In the genomic region with DNA sequence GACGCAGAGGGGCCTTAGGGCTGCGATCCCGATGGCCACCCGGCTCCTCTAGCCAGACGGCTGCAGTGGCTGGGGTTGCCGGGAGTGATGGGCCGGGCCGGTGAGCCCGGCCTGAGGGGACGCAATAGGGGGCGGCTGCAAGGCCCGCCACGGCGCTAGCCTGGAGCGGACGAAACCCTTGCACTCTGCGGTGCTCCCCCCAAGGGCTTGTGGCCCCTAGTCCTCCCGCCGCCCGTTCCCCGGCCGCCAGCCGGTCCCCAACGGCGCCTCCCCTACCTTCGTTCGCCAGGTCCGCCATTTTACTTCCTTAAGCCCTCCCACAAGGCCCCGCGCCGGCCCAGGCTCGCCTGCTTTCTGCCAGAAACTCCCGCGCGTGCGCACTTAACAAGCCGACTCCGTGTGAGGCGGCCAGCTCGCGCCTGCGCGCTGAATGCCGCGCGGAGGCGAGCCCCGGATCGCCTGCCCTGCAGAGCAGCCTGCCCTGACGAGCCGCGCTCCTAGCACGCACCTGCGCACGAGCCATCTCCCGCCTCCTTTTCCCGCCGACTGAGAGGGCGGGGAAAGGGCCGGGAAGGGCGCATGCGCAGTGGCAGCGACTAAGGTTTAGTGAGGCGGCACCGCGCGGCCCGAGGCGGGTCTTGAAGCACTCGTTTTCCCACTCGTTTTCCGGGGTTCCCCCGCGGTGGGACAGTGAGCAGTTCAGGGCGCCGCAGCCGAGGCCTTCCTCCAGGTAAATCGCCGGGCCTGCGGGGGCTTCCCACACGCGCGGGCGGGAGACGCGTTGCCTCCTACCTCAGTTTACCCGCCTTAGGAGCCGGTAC, we compare ENCODE assay signal across 8 cellular contexts. TPM values are rescaled to one million over a fixed set of nuclear protein-coding genes. Genes with fewer than 3 reads are reported as not detected.
DNase-seq lines count a peak whose midpoint lies in the region; ATAC-seq and TF ChIP-seq lines count a peak whose summit lies in the region.

A gene with protein sequence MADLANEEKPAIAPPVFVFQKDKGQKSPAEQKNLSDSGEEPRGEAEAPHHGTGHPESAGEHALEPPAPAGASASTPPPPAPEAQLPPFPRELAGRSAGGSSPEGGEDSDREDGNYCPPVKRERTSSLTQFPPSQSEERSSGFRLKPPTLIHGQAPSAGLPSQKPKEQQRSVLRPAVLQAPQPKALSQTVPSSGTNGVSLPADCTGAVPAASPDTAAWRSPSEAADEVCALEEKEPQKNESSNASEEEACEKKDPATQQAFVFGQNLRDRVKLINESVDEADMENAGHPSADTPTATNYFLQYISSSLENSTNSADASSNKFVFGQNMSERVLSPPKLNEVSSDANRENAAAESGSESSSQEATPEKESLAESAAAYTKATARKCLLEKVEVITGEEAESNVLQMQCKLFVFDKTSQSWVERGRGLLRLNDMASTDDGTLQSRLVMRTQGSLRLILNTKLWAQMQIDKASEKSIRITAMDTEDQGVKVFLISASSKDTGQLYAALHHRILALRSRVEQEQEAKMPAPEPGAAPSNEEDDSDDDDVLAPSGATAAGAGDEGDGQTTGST (minus strand): TSS at position 356 of the 821 bp plus-strand sequence. CDS start 58 bp downstream, at position 298.

- H3K4me3 ChIP-seq in AG04449 (ENCODE audit: low read depth, low read length) (peak within 1 kb of the TSS; percentile 93), cardiac fibroblast (replicated peaks in 1 of 2; ENCODE audit: low read depth in 2 of 2, low read length in 2 of 2) (peak within 1 kb of the TSS; percentile 96)

- POLR2A ChIA-PET in AG04449 (lab: Yijun Ruan, JAX) = interaction anchor here (1.0 kb wide), 2 partner anchors 10 to 11 kb away, joined by 3 to 4 read pairs; no protein-coding TSS in a partner anchor
- POLR2A ChIA-PET in WTC11 (lab: Charles Lee) = interaction anchor here (0.8 kb wide), 1 partner anchor 12 kb away, joined by 3 read pairs; no protein-coding TSS in a partner anchor

- H3K27me3 Mint-ChIP-seq in WTC11 (ENCODE audit: low read depth) = peaks cover 5% of the 10 kb centered on the region; the same call in 1 of the 2 replicates

- H3K36me3 Mint-ChIP-seq in WTC11 = peaks cover 11% of the 10 kb centered on the region; the same call in 1 of the 2 replicates

- peak; percentile 85 for ATAC-seq in GM18907 (IDR thresholded peaks at IDR 0.05; ENCODE audit: unreplicated experiment)
- ATAC-seq in HG03159 (IDR thresholded peaks at IDR 0.05; ENCODE audit: unreplicated experiment) = peak; percentile 84
- peak; percentile 96 for ATAC-seq in WTC11

- peak; percentile 91 for DNase-seq in AG04449 (ENCODE audit: low read depth, low spot score)
- DNase-seq in NCI-H2227 treated with DMSO at 0.1 percent for 48 hours (lab: John Stamatoyannopoulos, UW) = peak; percentile 93
- DNase-seq in WTC11 (ENCODE audit: low spot score) = peak; percentile 98
- peak; percentile 99 to 100 for DNase-seq in cardiac fibroblast (ENCODE audit: low read depth in 2 of 2)
- peak; percentile 100 for DNase-seq in iPS-NIHi7 (ENCODE audit: extremely low spot score)
- DNase-seq in smooth muscle cell of the brain vasculature (ENCODE audit: low read depth, low spot score) = peak; percentile 99

- CTCF ChIA-PET in AG04449 (lab: Yijun Ruan, JAX) (interaction anchor here (1.4 to 8.3 kb wide), 6 partner anchors 8 to 174 kb away, joined by 4 to 91 read pairs (median 20); partner anchors contain the start of gene NRTN), WTC11 (lab: Charles Lee) (interaction anchor here (2.7 to 6.8 kb wide), 4 partner anchors 10 to 174 kb away, joined by 17 to 56 read pairs (median 28); no protein-coding TSS in a partner anchor)

- TF ChIP-seq CTCF in AG04449 (IDR thresholded peaks at IDR 0.05; ENCODE audit: insufficient read depth, low read length, missing control alignments) (no peak), WTC11 (IDR thresholded peaks at IDR 0.05) (no peak), cardiac fibroblast (IDR thresholded peaks at IDR 0.05; ENCODE audit: low read depth, low read length) (no peak)

- peak within 1 kb of the TSS; percentile 96 for H3K4me3 Mint-ChIP-seq in WTC11

- H3K4me1 Mint-ChIP-seq in WTC11 = peaks cover 30% of the 10 kb centered on the region

- H3K27ac Mint-ChIP-seq in WTC11 = peak within 1 kb of the TSS; percentile 93

- no peaks in the 10 kb centered on the region for H3K9me3 Mint-ChIP-seq in WTC11

TF ChIP-seq in WTC11, 78 proteins besides CTCF, POLR2A, EP300 and RAD21 (continues in another document):
- TF ChIP-seq, protein P1, sequence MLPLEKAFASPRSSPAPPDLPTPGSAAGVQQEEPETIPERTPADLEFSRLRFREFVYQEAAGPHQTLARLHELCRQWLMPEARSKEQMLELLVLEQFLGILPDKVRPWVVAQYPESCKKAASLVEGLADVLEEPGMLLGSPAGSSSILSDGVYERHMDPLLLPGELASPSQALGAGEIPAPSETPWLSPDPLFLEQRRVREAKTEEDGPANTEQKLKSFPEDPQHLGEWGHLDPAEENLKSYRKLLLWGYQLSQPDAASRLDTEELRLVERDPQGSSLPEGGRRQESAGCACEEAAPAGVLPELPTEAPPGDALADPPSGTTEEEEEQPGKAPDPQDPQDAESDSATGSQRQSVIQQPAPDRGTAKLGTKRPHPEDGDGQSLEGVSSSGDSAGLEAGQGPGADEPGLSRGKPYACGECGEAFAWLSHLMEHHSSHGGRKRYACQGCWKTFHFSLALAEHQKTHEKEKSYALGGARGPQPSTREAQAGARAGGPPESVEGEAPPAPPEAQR (CRISPR knock-in tag; IDR thresholded peaks at IDR 0.05) = no peak
- no peak; the same call in 1 of the 2 replicates for TF ChIP-seq ZNF138 (CRISPR knock-in tag; conservative IDR thresholded peaks at IDR 0.05)
- TF ChIP-seq JUN (CRISPR knock-in tag; IDR thresholded peaks at IDR 0.05) = peak; percentile 98
- no peak for TF ChIP-seq GRHL2 (CRISPR knock-in tag; IDR thresholded peaks at IDR 0.05; ENCODE audit: insufficient replicate concordance, severe bottlenecking)
- peak; percentile 96 for TF ChIP-seq SP1 (CRISPR knock-in tag; conservative IDR thresholded peaks at IDR 0.05)
- peak; percentile 100 for TF ChIP-seq TEAD1 (CRISPR knock-in tag; IDR thresholded peaks at IDR 0.05)
- peak; percentile 95 for TF ChIP-seq TEAD4 (CRISPR knock-in tag; IDR thresholded peaks at IDR 0.05)
- no peak for TF ChIP-seq AR (CRISPR knock-in tag; IDR thresholded peaks at IDR 0.05)
- peak; percentile 98 for TF ChIP-seq NR3C1 (CRISPR knock-in tag; conservative IDR thresholded peaks at IDR 0.05; ENCODE audit: low read depth)
- peak; percentile 85 for TF ChIP-seq ZNF317 (CRISPR knock-in tag; IDR thresholded peaks at IDR 0.05; ENCODE audit: borderline replicate concordance, low read depth)
- TF ChIP-seq CBFB (CRISPR knock-in tag; IDR thresholded peaks at IDR 0.05; ENCODE audit: low read depth) = peak; percentile 98
- peak; percentile 92 for TF ChIP-seq CREM (CRISPR knock-in tag; IDR thresholded peaks at IDR 0.05)
- TF ChIP-seq NR1H2 (CRISPR knock-in tag; IDR thresholded peaks at IDR 0.05) = peak; percentile 97
- peak; percentile 100 for TF ChIP-seq SMAD3 (CRISPR knock-in tag; IDR thresholded peaks at IDR 0.05; ENCODE audit: borderline replicate concordance)
- peak; percentile 95 for TF ChIP-seq IRF2 (CRISPR knock-in tag; IDR thresholded peaks at IDR 0.05; ENCODE audit: borderline replicate concordance, low read depth)
- TF ChIP-seq, protein P2, sequence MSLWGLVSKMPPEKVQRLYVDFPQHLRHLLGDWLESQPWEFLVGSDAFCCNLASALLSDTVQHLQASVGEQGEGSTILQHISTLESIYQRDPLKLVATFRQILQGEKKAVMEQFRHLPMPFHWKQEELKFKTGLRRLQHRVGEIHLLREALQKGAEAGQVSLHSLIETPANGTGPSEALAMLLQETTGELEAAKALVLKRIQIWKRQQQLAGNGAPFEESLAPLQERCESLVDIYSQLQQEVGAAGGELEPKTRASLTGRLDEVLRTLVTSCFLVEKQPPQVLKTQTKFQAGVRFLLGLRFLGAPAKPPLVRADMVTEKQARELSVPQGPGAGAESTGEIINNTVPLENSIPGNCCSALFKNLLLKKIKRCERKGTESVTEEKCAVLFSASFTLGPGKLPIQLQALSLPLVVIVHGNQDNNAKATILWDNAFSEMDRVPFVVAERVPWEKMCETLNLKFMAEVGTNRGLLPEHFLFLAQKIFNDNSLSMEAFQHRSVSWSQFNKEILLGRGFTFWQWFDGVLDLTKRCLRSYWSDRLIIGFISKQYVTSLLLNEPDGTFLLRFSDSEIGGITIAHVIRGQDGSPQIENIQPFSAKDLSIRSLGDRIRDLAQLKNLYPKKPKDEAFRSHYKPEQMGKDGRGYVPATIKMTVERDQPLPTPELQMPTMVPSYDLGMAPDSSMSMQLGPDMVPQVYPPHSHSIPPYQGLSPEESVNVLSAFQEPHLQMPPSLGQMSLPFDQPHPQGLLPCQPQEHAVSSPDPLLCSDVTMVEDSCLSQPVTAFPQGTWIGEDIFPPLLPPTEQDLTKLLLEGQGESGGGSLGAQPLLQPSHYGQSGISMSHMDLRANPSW (CRISPR knock-in tag; conservative IDR thresholded peaks at IDR 0.05; ENCODE audit: low read depth) = no peak
- no peak for TF ChIP-seq ZNF423 (CRISPR knock-in tag; IDR thresholded peaks at IDR 0.05)
- TF ChIP-seq ZMAT4 (CRISPR knock-in tag; IDR thresholded peaks at IDR 0.05) = no peak

RNA-seq across cellular contexts. Expression of the gene that starts here (rescaled TPM):
- 74.5 to 76.3 TPM (median 75.6 TPM) in 3 replicates for total RNA-seq in WTC11 (2021)

Comparison
In these comparisons a context has a peak if more than half of its experiments do, and no peak if none do; other contexts are left out.
1. Peak in every context shown above with its lines: DNase-seq, ATAC-seq and H3K4me3 ChIP-seq.